In the genomic region with DNA sequence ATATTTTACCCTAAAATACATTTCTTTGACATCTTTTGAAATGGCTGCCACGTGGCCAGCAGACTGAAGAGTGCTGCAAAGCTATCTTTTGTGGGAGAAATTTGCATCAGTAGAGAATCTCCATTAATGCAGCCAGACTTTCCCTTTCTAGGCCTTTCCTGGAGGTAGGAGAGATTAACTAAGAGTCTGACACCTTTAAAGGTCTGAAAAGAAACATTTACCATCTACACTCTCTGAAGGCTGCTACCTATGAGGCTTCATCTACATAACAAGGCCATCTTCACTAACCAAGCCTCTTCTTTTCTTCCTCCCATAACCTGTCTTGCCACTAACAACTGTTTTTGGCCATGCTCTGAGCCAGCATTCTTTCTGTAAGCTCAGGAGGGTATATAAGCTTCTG, we compare ENCODE assay signal across 1 cellular context.
TF ChIP-seq lines count a peak whose summit lies in the region.

No MANE protein-coding gene starts in this region.

TF ChIP-seq in HEK293T, 16 proteins besides CTCF, POLR2A, EP300 and RAD21 (continued from another document):
- TF ChIP-seq FOXM1 (IDR thresholded peaks at IDR 0.05; ENCODE audit: borderline replicate concordance) (no peak), SP1 (IDR thresholded peaks at IDR 0.05) (no peak)
